In genomic region chr9:40196165-40196714, GRCh38 we compare ENCODE assay signal across 7 cellular contexts.
DNase-seq lines count a peak whose midpoint lies in the region; ATAC-seq and TF ChIP-seq lines count a peak whose summit lies in the region.
"Not testable (repeated sequence)": the region's sequence is repeated elsewhere in the genome, so short reads cannot be mapped to it uniquely, and the experiment has no call there.

No MANE protein-coding gene starts in this region.

- H3K4me1 Mint-ChIP-seq in activated CD4-positive, alpha-beta memory T cell treated with anti-CD3 and anti-CD28 coated beads for 36 hours (ENCODE audit: low read depth) = not testable (repeated sequence)

- H3K27me3 Mint-ChIP-seq in activated CD4-positive, alpha-beta memory T cell treated with anti-CD3 and anti-CD28 coated beads for 36 hours = not testable (repeated sequence)

- not testable (repeated sequence) for H3K27ac ChIP-seq in upper lobe of right lung

- H3K27me3 ChIP-seq in MG63, upper lobe of right lung: not testable (repeated sequence)

- POLR2A ChIA-PET in activated CD4-positive, alpha-beta memory T cell treated with anti-CD3 and anti-CD28 coated beads for 36 hours (lab: Charles Lee) = not testable (repeated sequence)

- H3K36me3 ChIP-seq in MG63, upper lobe of right lung: not testable (repeated sequence)

- TF ChIP-seq CTCF in upper lobe of right lung (IDR thresholded peaks at IDR 0.05) = not testable (repeated sequence)

- not testable (repeated sequence) for ATAC-seq in Right ventricle myocardium superior (ENCODE audit: poor library complexity); upper lobe of right lung

- not testable (repeated sequence) for H3K9me3 ChIP-seq in MG63, upper lobe of right lung

- CTCF ChIA-PET in activated CD4-positive, alpha-beta memory T cell treated with anti-CD3 and anti-CD28 coated beads for 36 hours (lab: Charles Lee) = not testable (repeated sequence)

- not testable (repeated sequence) for H3K27ac Mint-ChIP-seq in activated CD4-positive, alpha-beta memory T cell treated with anti-CD3 and anti-CD28 coated beads for 36 hours

- DNase-seq in H4 (ENCODE audit: low spot score) (peak; percentile 70), MG63 (peak; percentile 27), RPMI7951 (ENCODE audit: low read depth) (peak; percentile 0), Right ventricle myocardium superior (peak; percentile 20), posterior vena cava (ENCODE audit: low spot score) (peak; percentile 50), upper lobe of right lung (peak; percentile 38)
- peak; percentile 9 for DNase-seq in activated CD4-positive, alpha-beta memory T cell treated with anti-CD3 and anti-CD28 coated beads for 36 hours

- H3K4me1 ChIP-seq in upper lobe of right lung = not testable (repeated sequence)

- H3K4me3 Mint-ChIP-seq in activated CD4-positive, alpha-beta memory T cell treated with anti-CD3 and anti-CD28 coated beads for 36 hours = not testable (repeated sequence)

- not testable (repeated sequence) for H3K36me3 Mint-ChIP-seq in activated CD4-positive, alpha-beta memory T cell treated with anti-CD3 and anti-CD28 coated beads for 36 hours

- intact Hi-C loops in activated CD4-positive, alpha-beta memory T cell treated with anti-CD3 and anti-CD28 coated beads for 36 hours (cut with micrococcal nuclease); Right ventricle myocardium superior (cut with DNase I); posterior vena cava (cut with DNase I); upper lobe of right lung (cut with DNase I): not testable (repeated sequence)

- not testable (repeated sequence) for H3K9me3 Mint-ChIP-seq in activated CD4-positive, alpha-beta memory T cell treated with anti-CD3 and anti-CD28 coated beads for 36 hours

- not testable (repeated sequence) for H3K4me3 ChIP-seq in MG63, upper lobe of right lung

Comparison
In these comparisons a context has a peak if more than half of its experiments do, and no peak if none do; other contexts are left out.
1. DNase-seq: peak in every context shown above with its lines; median percentile 70 in H4; 50 in posterior vena cava; 38 in upper lobe of right lung; 27 in MG63; 20 in Right ventricle myocardium superior; 9 in activated CD4-positive, alpha-beta memory T cell treated with anti-CD3 and anti-CD28 coated beads for 36 hours; 0 in RPMI7951.